In the genomic region with DNA sequence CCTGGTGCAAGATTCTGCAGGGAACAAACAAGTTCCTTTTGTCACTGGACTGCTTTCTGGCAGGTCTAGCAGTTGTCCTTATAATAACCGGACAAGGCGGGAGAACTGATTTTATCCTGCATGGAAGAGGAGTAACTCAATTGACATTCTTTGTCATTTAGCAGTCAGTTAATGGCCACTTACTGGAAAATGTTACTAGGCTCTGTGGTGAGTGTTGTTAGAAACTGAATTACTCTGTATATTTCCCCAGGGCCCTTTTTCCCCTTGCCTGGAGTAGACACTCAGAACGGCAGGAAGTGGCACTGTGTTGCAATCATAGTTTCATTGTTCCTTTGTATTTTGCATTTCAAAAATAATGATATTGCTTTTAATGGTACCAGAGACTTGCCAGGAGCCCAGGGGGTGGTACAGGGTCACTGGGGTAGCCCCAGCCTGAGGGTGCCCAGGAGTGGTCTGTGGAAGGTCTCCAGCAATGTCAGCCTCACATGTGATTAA, we compare ENCODE assay signal across 9 cellular contexts. TPM values are rescaled to one million over a fixed set of nuclear protein-coding genes. Genes with fewer than 3 reads are reported as not detected.
DNase-seq lines count a peak whose midpoint lies in the region; ATAC-seq and TF ChIP-seq lines count a peak whose summit lies in the region.
"Had no signal": no experiment of that assay in that cellular context is flagged by ENCODE, and none has a peak within 500 bp of the region (broad histone marks: within the 10 kb centered on the region; RNA-seq: fewer than 3 reads in every experiment).

No MANE protein-coding gene starts in this region.

- POLR2A ChIA-PET in MCF 10A (lab: Yijun Ruan, JAX), result no interaction called here
- POLR2A ChIA-PET in naive thymus-derived CD4-positive, alpha-beta T cell (lab: Charles Lee), result no interaction called here
- POLR2A ChIA-PET in OCI-LY7 (lab: Charles Lee), result no interaction called here
- POLR2A ChIA-PET in GM10248 (lab: Yijun Ruan, JAX), result no interaction called here
- POLR2A ChIA-PET in HEK293T (lab: Yijun Ruan, JAX), result no interaction called here

- H3K4me1 ChIP-seq in naive thymus-derived CD4-positive, alpha-beta T cell (ENCODE audit: control insufficient read depth in 2 of 2, insufficient read depth in 2 of 2, low read length in 2 of 2), result no peaks in the 10 kb centered on the region
- no peaks in the 10 kb centered on the region for H3K4me1 ChIP-seq in OCI-LY7 (ENCODE audit: insufficient read depth, low read length, poor library complexity, severe bottlenecking)

- H3K4me3 ChIP-seq in naive thymus-derived CD4-positive, alpha-beta T cell (ENCODE audit: low read length), result no peak overlapping the region
- no peak overlapping the region for H3K4me3 ChIP-seq in OCI-LY7 (ENCODE audit: low read depth, low read length, poor library complexity, severe bottlenecking)

- no peak overlapping the region for H3K4me3 Mint-ChIP-seq in MCF 10A (ENCODE audit: unreplicated experiment)
- no peak overlapping the region for H3K4me3 Mint-ChIP-seq in naive thymus-derived CD4-positive, alpha-beta T cell

- H3K9me3 Mint-ChIP-seq in MCF 10A (ENCODE audit: unreplicated experiment), result no peaks in the 10 kb centered on the region
- H3K9me3 Mint-ChIP-seq in naive thymus-derived CD4-positive, alpha-beta T cell, result peaks cover 0 to 14% (median 3%) of the 10 kb centered on the region in 11 donors

- H3K79me2 ChIP-seq in OCI-LY7 (ENCODE audit: insufficient read depth, low read depth, low read length), result no peaks in the 10 kb centered on the region

- H3K9me2 ChIP-seq in OCI-LY7 (ENCODE audit: insufficient read depth, low read length), result no peaks in the 10 kb centered on the region

- no TSS peak for BruUV-seq in MCF 10A (replicated peaks; lab: Mats Ljungman, UMichigan)
- no TSS peak for BruUV-seq in OCI-LY7 (replicated peaks; lab: Mats Ljungman, UMichigan)

- DNase-seq in DMS79 treated with DMSO at 0.1 percent for 48 hours (lab: John Stamatoyannopoulos, UW), result peak; percentile 71
- DNase-seq in NCI-H1092 treated with DMSO at 0.1 percent for 48 hours (lab: John Stamatoyannopoulos, UW), result peak; percentile 36
- peak; percentile 40 for DNase-seq in MCF 10A (ENCODE audit: unreplicated experiment)
- DNase-seq in naive thymus-derived CD4-positive, alpha-beta T cell, result no peak
- no peak for DNase-seq in OCI-LY7 (ENCODE audit: low spot score)
- DNase-seq in GM10248 (ENCODE audit: extremely low spot score), result no peak
- DNase-seq in HEK293T (ENCODE audit: extremely low spot score), result no peak

- H3K27ac Mint-ChIP-seq in MCF 10A (ENCODE audit: low read depth, unreplicated experiment), result no peak overlapping the region
- H3K27ac Mint-ChIP-seq in naive thymus-derived CD4-positive, alpha-beta T cell, result no peak overlapping the region

- TF ChIP-seq CTCF in MCF 10A (IDR thresholded peaks at IDR 0.05; ENCODE audit: unreplicated experiment), result no peak
- no peak for TF ChIP-seq CTCF in OCI-LY7 (conservative IDR thresholded peaks at IDR 0.05; ENCODE audit: low read length)
- no peak for TF ChIP-seq CTCF in GM10248 (IDR thresholded peaks at IDR 0.05; ENCODE audit: control extremely low read depth, extremely low read depth, low read depth, missing control alignments)

- no peaks in the 10 kb centered on the region for H3K27me3 ChIP-seq in naive thymus-derived CD4-positive, alpha-beta T cell (ENCODE audit: control insufficient read depth in 2 of 2, insufficient read depth in 2 of 2, low read length in 2 of 2)

- H3K4me2 ChIP-seq in OCI-LY7 (ENCODE audit: low read length), result no peak overlapping the region

- ATAC-seq in naive thymus-derived CD4-positive, alpha-beta T cell, result peak; percentile 26
- ATAC-seq in GM18861 (IDR thresholded peaks at IDR 0.05; ENCODE audit: unreplicated experiment), result no peak

- no peak overlapping the region for H2AFZ ChIP-seq in OCI-LY7 (ENCODE audit: low read length)

- peaks cover 6% of the 10 kb centered on the region for H3K36me3 Mint-ChIP-seq in MCF 10A (ENCODE audit: insufficient read depth, unreplicated experiment)
- peaks cover 0 to 3% (median 0%) of the 10 kb centered on the region in 5 donors for H3K36me3 Mint-ChIP-seq in naive thymus-derived CD4-positive, alpha-beta T cell

- no peaks in the 10 kb centered on the region for H3K9me3 ChIP-seq in naive thymus-derived CD4-positive, alpha-beta T cell (ENCODE audit: control insufficient read depth in 2 of 3, low read length in 3 of 3)
- no peaks in the 10 kb centered on the region for H3K9me3 ChIP-seq in OCI-LY7 (ENCODE audit: low read length)

- H3K4me1 Mint-ChIP-seq in MCF 10A (ENCODE audit: insufficient read depth, unreplicated experiment), result no peaks in the 10 kb centered on the region
- peaks cover 0 to 4% (median 0%) of the 10 kb centered on the region in 7 donors for H3K4me1 Mint-ChIP-seq in naive thymus-derived CD4-positive, alpha-beta T cell

- CTCF ChIA-PET in MCF 10A (lab: Yijun Ruan, JAX) (no interaction called here), OCI-LY7 (lab: Charles Lee; ENCODE audit: unreplicated experiment) (no interaction called here), GM10248 (lab: Yijun Ruan, JAX) (interaction anchor here (1.4 kb wide), 1 partner anchor 45 kb away, joined by 3 read pairs; no protein-coding TSS in a partner anchor), HEK293T (lab: Yijun Ruan, JAX) (no interaction called here)
- CTCF ChIA-PET in naive thymus-derived CD4-positive, alpha-beta T cell (lab: Charles Lee), result interaction anchor here (0.9 kb wide), 1 partner anchor 451 kb away, joined by 3 read pairs; no protein-coding TSS in a partner anchor

- no peaks in the 10 kb centered on the region for H3K36me3 ChIP-seq in naive thymus-derived CD4-positive, alpha-beta T cell (ENCODE audit: control insufficient read depth in 2 of 3, insufficient read depth in 3 of 3, low read length in 3 of 3)
- H3K36me3 ChIP-seq in OCI-LY7 (ENCODE audit: insufficient read depth, low read length), result no peaks in the 10 kb centered on the region

- peaks cover 32% of the 10 kb centered on the region for H3K27me3 Mint-ChIP-seq in MCF 10A (ENCODE audit: insufficient read depth, unreplicated experiment)
- peaks cover 0 to 21% (median 14%) of the 10 kb centered on the region in 5 donors for H3K27me3 Mint-ChIP-seq in naive thymus-derived CD4-positive, alpha-beta T cell

- intact Hi-C loops in MCF 10A (cut with micrococcal nuclease), result no loop called here
- intact Hi-C loops in naive thymus-derived CD4-positive, alpha-beta T cell (cut with micrococcal nuclease), result no loop called here
- intact Hi-C loops in OCI-LY7 (cut with micrococcal nuclease; ENCODE audit: unreplicated experiment), result no loop called here

- no peaks in the 10 kb centered on the region for H4K20me1 ChIP-seq in OCI-LY7 (ENCODE audit: insufficient read depth, low read length)

- no peak overlapping the region for H3K27ac ChIP-seq in naive thymus-derived CD4-positive, alpha-beta T cell (ENCODE audit: low read depth, low read length)
- no peak overlapping the region for H3K27ac ChIP-seq in OCI-LY7 (ENCODE audit: low read depth, low read length, poor library complexity, severe bottlenecking)

TF ChIP-seq in HEK293T, 16 proteins besides CTCF, POLR2A, EP300 and RAD21:
- TF ChIP-seq L3MBTL2 (conservative IDR thresholded peaks at IDR 0.05), result no peak
- TF ChIP-seq SP1 (IDR thresholded peaks at IDR 0.05), result no peak
- no peak for TF ChIP-seq FOXA1 (IDR thresholded peaks at IDR 0.05)
- TF ChIP-seq FOXM1 (IDR thresholded peaks at IDR 0.05; ENCODE audit: borderline replicate concordance), result no peak
- TF ChIP-seq NFRKB (IDR thresholded peaks at IDR 0.05), result no peak
- TF ChIP-seq ELF4 (IDR thresholded peaks at IDR 0.05), result no peak
- no peak for TF ChIP-seq HDGF (IDR thresholded peaks at IDR 0.05; ENCODE audit: borderline replicate concordance)

RNA-seq across cellular contexts. Expression of gene ITGA9, which starts 41.1 kb away (rescaled TPM):
- total RNA-seq in MCF 10A (2022), result 0.10 TPM in 1 of 2 replicates, not detected in the other
- total RNA-seq in naive thymus-derived CD4-positive, alpha-beta T cell, result 1 to 10 TPM in 3 of 5 experiments, under 1 TPM in 2; 0.17 to 1.5 (median 1.0) TPM
- under 1 TPM in 1 of 2 donors, not detected in 1; 0.13 TPM for polyA plus RNA-seq in naive thymus-derived CD4-positive, alpha-beta T cell
- total RNA-seq in OCI-LY7 (2014; rRNA removed; shearing (Covaris generic)), result not detected in 2 replicates
- total RNA-seq in OCI-LY7 (2022), result 0.04 TPM in 1 of 2 replicates, not detected in the other
- total RNA-seq: HT-29 had no signal

Comparison
In these comparisons a context has a peak if more than half of its experiments do, and no peak if none do; other contexts are left out.
1. DNase-seq: peak in DMS79 treated with DMSO at 0.1 percent for 48 hours (single experiment), NCI-H1092 treated with DMSO at 0.1 percent for 48 hours (single experiment) and MCF 10A (single experiment); none in naive thymus-derived CD4-positive, alpha-beta T cell (0 of 9), OCI-LY7 (single experiment), GM10248 (single experiment) and HEK293T (single experiment).
2. CTCF ChIA-PET loops: an anchor here in naive thymus-derived CD4-positive, alpha-beta T cell (0.9 kb wide) and GM10248 (1.4 kb wide); none called in MCF 10A, OCI-LY7 and HEK293T.